17 cellular contexts compared by ENCODE assay signal in the genomic region with DNA sequence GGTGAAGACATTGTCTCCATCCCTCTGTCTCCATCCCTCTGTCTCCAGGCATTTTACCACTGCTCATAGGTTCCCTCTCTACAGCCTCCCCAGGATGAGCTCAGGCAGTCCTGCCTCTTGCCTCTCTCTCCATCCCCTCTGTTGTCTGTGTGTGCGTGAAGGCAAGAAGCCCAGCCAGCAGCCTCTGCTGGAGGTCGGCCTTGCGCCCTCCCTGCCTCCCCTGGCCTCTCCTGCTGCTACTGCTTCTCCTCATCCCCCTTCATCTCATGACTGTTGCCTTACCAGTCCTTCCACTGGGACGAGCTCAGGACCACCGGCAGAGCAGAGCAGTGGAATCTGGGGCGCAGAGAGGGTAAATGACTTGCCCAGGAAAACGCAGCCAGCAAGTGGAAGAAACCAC. TPM values are rescaled to one million over a fixed set of nuclear protein-coding genes. Genes with fewer than 3 reads are reported as not detected.
"Had no signal": no experiment of that assay in that cellular context is flagged by ENCODE, and none has a peak within 500 bp of the region (broad histone marks: within the 10 kb centered on the region; RNA-seq: fewer than 3 reads in every experiment).

No MANE protein-coding gene starts in this region.

- H3K9me3 ChIP-seq: body of pancreas, mucosa of descending colon, suprapubic skin had no signal

- H3K36me3 ChIP-seq: suprapubic skin had no signal

- H3K4me3 ChIP-seq: body of pancreas, mucosa of descending colon, suprapubic skin had no signal

- H3K27me3 ChIP-seq: body of pancreas, suprapubic skin had no signal

- H3K4me3 Mint-ChIP-seq: naive thymus-derived CD8-positive, alpha-beta T cell; T-helper 2 cell treated with Interferon-gamma antibody and Interleukin-4, amounts not matched to agents 5 μg/mL and 100 μg/mL, for 36 hours had no signal

- H3K27ac ChIP-seq: body of pancreas, suprapubic skin had no signal

- DNase-seq: activated CD4-positive, alpha-beta T cell treated with anti-CD3 and anti-CD28 coated beads, Interleukin-2, amount 50 U/mL, for 1 hour; activated naive CD4-positive, alpha-beta T cell treated with anti-CD3 and anti-CD28 coated beads, Interleukin-2, amount 50 U/mL, for 16 hours; activated T-cell treated with anti-CD3 and anti-CD28 coated beads for 4 hours; body of pancreas; central memory CD4-positive, alpha-beta T cell; foreskin fibroblast; glutamatergic neuron; left colon; mucosa of descending colon; naive thymus-derived CD8-positive, alpha-beta T cell; stimulated activated CD4-positive, alpha-beta T cell treated with anti-CD3 and anti-CD28 coated beads, Interleukin-2, amount 100 ng/mL, for 48 hours; stimulated activated naive CD8-positive, alpha-beta T cell treated with anti-CD3 and anti-CD28 coated beads, Interleukin-15, Interleukin-2, amounts not matched to agents 100 U/mL and 50 U/mL, for 24 hours had no signal

- ATAC-seq: body of pancreas; esophagus mucosa; left colon; mucosa of descending colon; naive thymus-derived CD8-positive, alpha-beta T cell; stimulated activated naive CD8-positive, alpha-beta T cell treated with anti-CD3 and anti-CD28 coated beads, Interleukin-15, Interleukin-2, amounts not matched to agents 100 U/mL and 50 U/mL, for 24 hours had no signal

- H3K27ac Mint-ChIP-seq: progenitor cell of endocrine pancreas; T-helper 2 cell treated with Interferon-gamma antibody and Interleukin-4, amounts not matched to agents 5 μg/mL and 100 μg/mL, for 36 hours had no signal

- H3K36me3 Mint-ChIP-seq: naive thymus-derived CD8-positive, alpha-beta T cell had no signal

- H3K9me3 Mint-ChIP-seq: naive thymus-derived CD8-positive, alpha-beta T cell; T-helper 2 cell treated with Interferon-gamma antibody and Interleukin-4, amounts not matched to agents 5 μg/mL and 100 μg/mL, for 36 hours had no signal

RNA-seq across cellular contexts. Expression of a gene that starts 3.2 kb away (rescaled TPM):
- total RNA-seq: activated CD8-positive, alpha-beta memory T cell treated with anti-CD3 and anti-CD28 coated beads for 36 hours; naive thymus-derived CD8-positive, alpha-beta T cell had no signal
- polyA plus RNA-seq: naive thymus-derived CD8-positive, alpha-beta T cell had no signal

RNA-seq across cellular contexts. Expression of a gene that starts 44.4 kb away (rescaled TPM):
- total RNA-seq: naive thymus-derived CD8-positive, alpha-beta T cell had no signal
- polyA plus RNA-seq: naive thymus-derived CD8-positive, alpha-beta T cell had no signal
